In genomic region chr3:19957354-19957753, GRCh38 we compare ENCODE assay signal across 20 cellular contexts. TPM values are rescaled to one million over a fixed set of nuclear protein-coding genes. Genes with fewer than 3 reads are reported as not detected.
"Had no signal": no experiment of that assay in that cellular context is flagged by ENCODE, and none has a peak within 500 bp of the region (broad histone marks: within the 10 kb centered on the region; RNA-seq: fewer than 3 reads in every experiment).

No MANE protein-coding gene starts in this region.

RNA-seq across cellular contexts. Expression of gene EFHB, which starts 23.3 kb away (rescaled TPM):
- total RNA-seq: dermis microvascular lymphatic vessel endothelial cell, myocyte, occipital lobe, skeletal muscle tissue, stomach, urinary bladder had no signal

RNA-seq across cellular contexts. Expression of gene PP2D1, which starts 54.7 kb away (rescaled TPM):
- total RNA-seq: dermis microvascular lymphatic vessel endothelial cell; esophagus squamous epithelium; heart right ventricle; left lung; lower leg skin; lung microvascular endothelial cell; myocyte; naive thymus-derived CD8-positive, alpha-beta T cell; occipital lobe; ovary; psoas muscle; renal cortical epithelial cell; right cardiac atrium; sigmoid colon; skeletal muscle tissue; stomach; subcutaneous adipose tissue; temporal lobe; thyroid gland; urinary bladder had no signal
- polyA plus RNA-seq: heart right ventricle, ovary, psoas muscle, right cardiac atrium, sigmoid colon, stomach, urinary bladder had no signal
